ENCODE assay signal across 26 cellular contexts in genomic region chr6:330948-331347, GRCh38. TPM values are rescaled to one million over a fixed set of nuclear protein-coding genes. Genes with fewer than 3 reads are reported as not detected.
DNase-seq lines count a peak whose midpoint lies in the region; ATAC-seq, FAIRE-seq and TF ChIP-seq lines count a peak whose summit lies in the region.
"Had no signal": no experiment of that assay in that cellular context is flagged by ENCODE, and none has a peak within 500 bp of the region (broad histone marks: within the 10 kb centered on the region; RNA-seq: fewer than 3 reads in every experiment).

No MANE protein-coding gene starts in this region.

- TF ChIP-seq CTCF in KMS-11 (conservative IDR thresholded peaks at IDR 0.05; ENCODE audit: low read depth, low read length): no peak
- TF ChIP-seq CTCF in GM12878 (IDR thresholded peaks at IDR 0.05 in 2 of 3, conservative IDR thresholded peaks at IDR 0.05 in 1 of 3; ENCODE audit: control insufficient read depth in 2 of 3, extremely low read depth in 1 of 3, insufficient read depth in 1 of 3, low read depth in 3 of 3, low read length in 3 of 3): no peak
- no peak for TF ChIP-seq CTCF in mucosa of descending colon (IDR thresholded peaks at IDR 0.05)
- no peak for TF ChIP-seq CTCF in uterus (IDR thresholded peaks at IDR 0.05)

- DNase-seq in GM12878 (ENCODE audit: low read depth, low spot score) (no peak), mucosa of descending colon (no peak), uterus (no peak), NCI-H526 treated with DMSO at 0.1 percent for 48 hours (lab: John Stamatoyannopoulos, UW) (no peak)
- no peak for DNase-seq in naive thymus-derived CD8-positive, alpha-beta T cell
- DNase-seq: CD8-positive, alpha-beta memory T cell; DMS 273 treated with DMSO at 0.1 percent for 48 hours; DMS79 treated with DMSO at 0.1 percent for 48 hours; GF-D8; H9; MG63; NCI-H1105 treated with DMSO at 0.1 percent for 48 hours; NCI-H146; NCI-H1930; NCI-H2107; NCI-H524; NCI-H774; NK-92 treated with Interleukin-12 subunit alpha and Interleukin-12 subunit beta, amount 100 ng/mL, for 24 hours; RPMI8226; SHP77 had no signal

- H3K4me1 ChIP-seq in KMS-11 (ENCODE audit: low read depth, poor library complexity, severe bottlenecking) (peaks cover 88% of the 10 kb centered on the region), GM12878 (ENCODE audit: control insufficient read depth, insufficient read depth, low read length) (peaks cover 82% of the 10 kb centered on the region), mucosa of descending colon (ENCODE audit: low read depth) (peaks cover 15% of the 10 kb centered on the region), uterus (peaks cover 7 to 12% of the 10 kb centered on the region in 2 donors)

- peaks cover 7 to 13% (median 11%) of the 10 kb centered on the region in 4 donors for H3K4me1 Mint-ChIP-seq in naive thymus-derived CD8-positive, alpha-beta T cell
- H3K4me1 Mint-ChIP-seq: GM23338, H9 had no signal

- no peak overlapping the region for H2AFZ ChIP-seq in KMS-11 (ENCODE audit: low read depth)
- no peak overlapping the region for H2AFZ ChIP-seq in GM12878 (ENCODE audit: control insufficient read depth, low read depth, low read length)
- H2AFZ ChIP-seq: GM23338 had no signal

- RAD21 ChIA-PET in GM12878 (lab: Charles Lee; ENCODE audit: unreplicated experiment): interaction anchor here (0.7 to 8.2 kb wide), 28 partner anchors 8 to 112 kb away, joined by 3 to 170 read pairs (median 18); partner anchors contain the start of genes DUSP22 and IRF4

- no peaks in the 10 kb centered on the region for H3K27me3 ChIP-seq in KMS-11 (ENCODE audit: insufficient read depth, low read depth)
- H3K27me3 ChIP-seq in GM12878 (replicated peaks in 1 of 2; ENCODE audit: control insufficient read depth in 2 of 2, insufficient read depth in 2 of 2, low read length in 1 of 2): no peaks in the 10 kb centered on the region
- no peaks in the 10 kb centered on the region for H3K27me3 ChIP-seq in uterus
- H3K27me3 ChIP-seq: MG63 had no signal

- 72% methylated on average over 8 of the region's 8 CpGs for WGBS in GM12878 (ENCODE audit: insufficient coverage, insufficient replicate concordance, low lambda C conversion rate, missing lambda C conversion rate)

- peak overlapping the region; percentile 86 for H3K4me2 ChIP-seq in KMS-11
- H3K4me2 ChIP-seq in GM12878 (ENCODE audit: control insufficient read depth, insufficient read depth): peak overlapping the region; percentile 80
- H3K4me2 ChIP-seq: GM23338 had no signal

- H3K27ac ChIP-seq in KMS-11 (peak overlapping the region; percentile 92), GM12878 (ENCODE audit: control insufficient read depth, insufficient read depth) (peak overlapping the region; percentile 97), uterus (peak overlapping the region; percentile 51 to 67)

- H3K27me3 Mint-ChIP-seq in naive thymus-derived CD8-positive, alpha-beta T cell: no peaks in the 10 kb centered on the region
- H3K27me3 Mint-ChIP-seq: B cell; CD8-positive, alpha-beta memory T cell had no signal

- H3K79me2 ChIP-seq in KMS-11 (ENCODE audit: insufficient read depth, low read depth) (peaks cover 16% of the 10 kb centered on the region), GM12878 (ENCODE audit: control insufficient read depth, insufficient read depth, low read length) (peaks cover 78% of the 10 kb centered on the region)

- in situ Hi-C loops in GM12878 (cut with MboI): no loop called here

- SMC1A ChIA-PET in GM12878 (lab: Charles Lee; ENCODE audit: uncharacterized antibody, unreplicated experiment): interaction anchor here (0.7 to 17.1 kb wide), 25 partner anchors 9 to 109 kb away, joined by 3 to 707 read pairs (median 14); partner anchors contain the start of genes DUSP22 and IRF4

- peak overlapping the region; percentile 66 for H3K9ac ChIP-seq in KMS-11
- H3K9ac ChIP-seq in GM12878 (ENCODE audit: control insufficient read depth, insufficient read depth, low read length): peak overlapping the region; percentile 51

- no peak overlapping the region for H3K4me3 Mint-ChIP-seq in naive thymus-derived CD8-positive, alpha-beta T cell
- H3K4me3 Mint-ChIP-seq: B cell; CD14-positive monocyte; CD8-positive, alpha-beta memory T cell; GM23338; H9 had no signal

- H3K9me3 ChIP-seq in GM12878 (replicated peaks; ENCODE audit: control insufficient read depth, insufficient read depth, low read length): no peaks in the 10 kb centered on the region
- H3K9me3 ChIP-seq in mucosa of descending colon: peaks cover 7% of the 10 kb centered on the region
- no peaks in the 10 kb centered on the region for H3K9me3 ChIP-seq in uterus
- H3K9me3 ChIP-seq: MG63 had no signal

- intact Hi-C loops in GM12878 (cut with micrococcal nuclease; ENCODE audit: unreplicated experiment) (loop anchor here (1.0 kb wide), 3 partner anchors 11 to 60 kb away; partner anchors contain the start of gene IRF4), mucosa of descending colon (cut with DNase I, micrococcal nuclease) (no loop called here), uterus (cut with DNase I; ENCODE audit: low total_unique reads) (no loop called here)

- no TSS peak for BruUV-seq in GM12878 (replicated peaks; lab: Mats Ljungman, UMichigan)

- H4K20me1 ChIP-seq in KMS-11 (ENCODE audit: insufficient read depth) (no peaks in the 10 kb centered on the region), GM12878 (ENCODE audit: control insufficient read depth, insufficient read depth) (no peaks in the 10 kb centered on the region)

- POLR2A ChIA-PET in GM12878 (lab: Charles Lee): interaction anchor here (0.7 to 8.4 kb wide), 16 partner anchors 8 to 137 kb away, joined by 3 to 165 read pairs (median 8); partner anchors contain the start of gene DUSP22
- POLR2A ChIA-PET in naive thymus-derived CD8-positive, alpha-beta T cell (lab: Charles Lee): interaction anchor here (0.6 kb wide), 1 partner anchor 40 kb away, joined by 3 read pairs; no protein-coding TSS in a partner anchor

- no peak for ATAC-seq in GM12878
- peak; percentile 15 for ATAC-seq in mucosa of descending colon
- ATAC-seq in GM21619 (IDR thresholded peaks at IDR 0.05; ENCODE audit: unreplicated experiment): no peak
- no peak for ATAC-seq in HG02678 (IDR thresholded peaks at IDR 0.05; ENCODE audit: unreplicated experiment)
- ATAC-seq in naive thymus-derived CD8-positive, alpha-beta T cell: no peak

- H3K36me3 ChIP-seq in KMS-11 (ENCODE audit: insufficient read depth) (no peaks in the 10 kb centered on the region), GM12878 (ENCODE audit: control insufficient read depth in 2 of 2, insufficient read depth in 2 of 2, low read length in 1 of 2) (peaks cover 12 to 14% of the 10 kb centered on the region in 2 experiments), mucosa of descending colon (ENCODE audit: low read depth) (no peaks in the 10 kb centered on the region), uterus (no peaks in the 10 kb centered on the region)
- H3K36me3 ChIP-seq: MG63 had no signal

- TF ChIP-seq EP300 in GM12878 (IDR thresholded peaks at IDR 0.05; ENCODE audit: borderline replicate concordance in 1 of 2, control insufficient read depth in 1 of 2, low read depth in 2 of 2, low read length in 2 of 2): no peak

- TF ChIP-seq POLR2A in GM12878 (IDR thresholded peaks at IDR 0.05; ENCODE audit: low read depth, low read length) (no peak), uterus (IDR thresholded peaks at IDR 0.05) (no peak)

- H3K9me3 Mint-ChIP-seq in naive thymus-derived CD8-positive, alpha-beta T cell: no peaks in the 10 kb centered on the region
- H3K9me3 Mint-ChIP-seq: CD8-positive, alpha-beta memory T cell had no signal

- CTCF ChIA-PET in GM12878 (lab: Yijun Ruan, JAX): interaction anchor here (0.8 to 8.5 kb wide), 18 partner anchors 8 to 142 kb away, joined by 3 to 83 read pairs (median 6); partner anchors contain the start of genes DUSP22 and IRF4

- TF ChIP-seq RAD21 in GM12878 (IDR thresholded peaks at IDR 0.05; ENCODE audit: insufficient read depth, low read depth, low read length): no peak

- no peak for FAIRE-seq in GM12878 (lab: Jason Lieb, UNC)

- H3K4me3 ChIP-seq in KMS-11 (IDR thresholded peaks at IDR 0.05; ENCODE audit: insufficient read depth, low read depth, low read length): no peak overlapping the region
- H3K4me3 ChIP-seq in GM12878: peak overlapping the region; percentile 35
- no peak overlapping the region for H3K4me3 ChIP-seq in mucosa of descending colon
- H3K4me3 ChIP-seq in uterus: no peak overlapping the region
- H3K4me3 ChIP-seq: GM23338, MG63 had no signal

- no peak overlapping the region for H3K27ac Mint-ChIP-seq in naive thymus-derived CD8-positive, alpha-beta T cell
- H3K27ac Mint-ChIP-seq: B cell; CD14-positive monocyte; CD8-positive, alpha-beta memory T cell; GM23338; H9 had no signal

- H3K36me3 Mint-ChIP-seq in naive thymus-derived CD8-positive, alpha-beta T cell: peaks cover 0 to 5% (median 0%) of the 10 kb centered on the region in 3 donors

RNA-seq across cellular contexts. Expression of gene DUSP22, which starts 38.7 kb away (rescaled TPM):
- 632 and 708 TPM in 2 replicates for total RNA-seq in GM12878 (2013; cell fraction: nucleolus; rRNA removed)
- 113 and 123 TPM in 2 replicates for total RNA-seq in GM12878 (2014; rRNA removed)
- total RNA-seq in GM12878 (2014; rRNA removed; fragmentation: Illumina TruSeq; extraction: Trizol): 80.6 and 83.3 TPM in 2 replicates
- 125 and 130 TPM in 2 replicates for total RNA-seq in GM12878 (2021)
- 128 TPM for polyA plus RNA-seq in GM12878 (2011; ENCODE audit: low read depth)
- polyA plus RNA-seq in GM12878 (2011; rRNA removed): 78.9 and 80.1 TPM in 2 replicates
- 109 and 115 TPM in 2 replicates for polyA plus RNA-seq in GM12878 (2011; cell fraction: cytosol; rRNA removed)
- polyA plus RNA-seq in GM12878 (2011; cell fraction: nucleus; rRNA removed): 359 and 389 TPM in 2 replicates
- 121 and 164 TPM in 2 replicates for polyA plus RNA-seq in GM12878 (2012)
- polyA plus RNA-seq in GM12878 (2014; fragmentation: Illumina TruSeq; extraction: Trizol): 87.9 and 101 TPM in 2 replicates
- polyA plus RNA-seq in GM12878 (2014; fragmentation: Nextera tagmentation; extraction: Ambion mirVana): 10 to 100 TPM; 93.4 to 99.7 TPM
- 138 and 147 TPM in 2 replicates for polyA plus RNA-seq in GM12878 (2014; rRNA removed)
- polyA plus RNA-seq in GM12878 (2016; fragmentation: Nextera tagmentation; extraction: Ambion mirVana): 100 to 1,000 TPM; 150 to 156 TPM
- 84.5 and 84.7 TPM in 2 replicates for polyA minus RNA-seq in GM12878 (2011; rRNA and poly(A)+ RNA removed)
- 15.5 and 16.8 TPM in 2 replicates for polyA minus RNA-seq in GM12878 (2011; cell fraction: cytosol; rRNA and poly(A)+ RNA removed)
- polyA minus RNA-seq in GM12878 (2011; cell fraction: nucleus; rRNA and poly(A)+ RNA removed): 118 and 156 TPM in 2 replicates
- 10 to 100 TPM; 27.5 to 80.6 (median 29.1) TPM for total RNA-seq in mucosa of descending colon
- 10 to 100 TPM; 22.8 to 78.5 (median 46.0) TPM for total RNA-seq in uterus
- 10 to 100 TPM; 40.5 to 46.0 TPM for total RNA-seq in naive thymus-derived CD8-positive, alpha-beta T cell
- 10 to 100 TPM; 40.1 to 45.8 (median 43.0) TPM for polyA plus RNA-seq in naive thymus-derived CD8-positive, alpha-beta T cell
